ENCODE assay signal across 8 cellular contexts in the genomic region with DNA sequence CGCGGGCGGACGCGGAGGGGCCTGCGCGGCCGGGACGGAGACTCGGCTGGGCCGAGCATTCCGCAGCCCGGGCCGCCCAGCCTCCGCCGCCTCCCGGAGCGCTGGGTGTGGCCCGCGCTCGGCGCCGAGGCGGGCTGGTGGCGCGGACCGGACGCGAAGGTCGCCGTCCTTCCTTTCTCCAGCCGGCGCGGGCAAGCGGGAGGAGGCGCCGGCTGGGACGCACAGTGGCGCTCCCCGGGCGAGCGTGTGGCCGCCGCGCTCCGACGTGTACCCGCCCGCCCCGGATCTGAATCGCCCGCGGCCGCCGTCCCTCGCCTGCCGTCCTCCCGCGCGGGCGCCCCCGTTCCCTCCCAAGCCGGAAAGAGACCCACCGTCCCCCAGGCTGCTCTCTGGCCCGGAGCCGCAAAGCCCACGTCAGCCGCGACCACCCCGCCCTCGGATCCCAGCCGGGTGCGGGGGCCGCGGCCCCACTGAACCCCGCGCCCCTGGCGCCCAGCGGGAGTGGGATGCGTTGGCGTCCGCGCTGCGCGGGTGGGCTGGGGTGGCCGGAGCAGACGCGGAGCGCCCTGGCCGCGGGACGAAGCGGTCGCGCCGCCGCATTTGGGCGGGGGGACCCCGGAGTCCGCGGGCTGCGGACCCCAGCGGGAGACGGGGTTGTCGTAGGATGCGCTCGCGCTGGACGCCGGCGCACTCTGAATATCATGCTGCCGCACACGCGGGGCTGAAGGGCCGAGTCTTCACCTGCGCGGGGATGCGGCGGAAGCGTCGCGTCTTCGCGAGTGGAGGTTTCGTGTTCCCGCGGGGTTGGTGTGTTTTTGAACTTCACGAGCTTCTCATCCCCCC. TPM values are rescaled to one million over a fixed set of nuclear protein-coding genes. Genes with fewer than 3 reads are reported as not detected.
A peak's percentile ranks its signal among the peaks of the same experiment; 100 is the strongest.
DNase-seq lines count a peak whose midpoint lies in the region; FAIRE-seq and TF ChIP-seq lines count a peak whose summit lies in the region.

No MANE protein-coding gene starts in this region.

- no peak for TF ChIP-seq CTCF in epithelial cell of esophagus (IDR thresholded peaks at IDR 0.05; ENCODE audit: insufficient read depth, low read depth, low read length, missing control alignments)
- TF ChIP-seq CTCF in thyroid gland (IDR thresholded peaks at IDR 0.05) = no peak

- peak overlapping the region; percentile 24 for H3K9ac ChIP-seq in muscle layer of colon (ENCODE audit: low read length)

- H3K4me3 ChIP-seq in epithelial cell of esophagus (ENCODE audit: low read length) = peak overlapping the region; percentile 49
- peak overlapping the region; percentile 53 to 71 for H3K4me3 ChIP-seq in muscle layer of colon (ENCODE audit: low read depth in 1 of 2, low read length in 2 of 2)
- peak overlapping the region; percentile 89 to 92 (median 91) for H3K4me3 ChIP-seq in thyroid gland (replicated peaks in 1 of 3)

- no peak for FAIRE-seq in H54 (lab: Jason Lieb, UNC)

- intact Hi-C loops in thyroid gland (cut with DNase I) = no loop called here

- 1 to 2% methylated on average over 18 to 25 of the region's 128 CpGs for WGBS in thyroid gland, 2 donors

- H3K27ac ChIP-seq in muscle layer of colon (ENCODE audit: low read depth, low read length) = peak overlapping the region; percentile 79
- H3K27ac ChIP-seq in thyroid gland = peak overlapping the region; percentile 85 to 91 (median 91)

- H3K4me1 ChIP-seq in muscle layer of colon (ENCODE audit: insufficient read depth, low read length) = peaks cover 28% of the 10 kb centered on the region
- peaks cover 20 to 28% of the 10 kb centered on the region in 2 donors for H3K4me1 ChIP-seq in thyroid gland

- H3K27me3 ChIP-seq in muscle layer of colon (ENCODE audit: control insufficient read depth in 1 of 2, insufficient read depth in 2 of 2, low read length in 2 of 2) = no peaks in the 10 kb centered on the region
- no peaks in the 10 kb centered on the region for H3K27me3 ChIP-seq in thyroid gland

- H3K9me3 ChIP-seq in muscle layer of colon (ENCODE audit: low read length) = no peaks in the 10 kb centered on the region
- H3K9me3 ChIP-seq in thyroid gland = no peaks in the 10 kb centered on the region

- 0 out of 2 replicates have a peak, but pooled peaks have one; percentile 42 for TF ChIP-seq POLR2A in H54 (IDR thresholded peaks at IDR 0.05; ENCODE audit: low read depth, low read length)
- no peak for TF ChIP-seq POLR2A in thyroid gland (IDR thresholded peaks at IDR 0.05)

- H3K36me3 ChIP-seq in muscle layer of colon (ENCODE audit: insufficient read depth, low read length) (no peaks in the 10 kb centered on the region), thyroid gland (no peaks in the 10 kb centered on the region)

- DNase-seq in NCI-H1417 (lab: John Stamatoyannopoulos, UW) = peak; percentile 31 to 58 (median 44)
- no peak for DNase-seq in NCI-H1417 treated with DMSO at 0.1 percent for 48 hours (lab: John Stamatoyannopoulos, UW)
- DNase-seq in H54 (ENCODE audit: insufficient read length, low spot score) = no peak
- DNase-seq in M059J (ENCODE audit: low read depth) = peak; percentile 50
- DNase-seq in activated CD8-positive, alpha-beta memory T cell treated with anti-CD3 and anti-CD28 coated beads for 24 hours = peak; percentile 66
- DNase-seq in epithelial cell of esophagus (ENCODE audit: low read depth) = peak; percentile 52
- peak; percentile 47 to 57 for DNase-seq in thyroid gland

RNA-seq across cellular contexts. Expression of a gene that starts 0.7 kb away (rescaled TPM):
- total RNA-seq in M059J (2014; rRNA removed; shearing (Covaris generic)) = 180 and 223 TPM in 2 replicates
- 100 to 1,000 TPM in 1 of 4 donors, 10 to 100 TPM in 3; 41.7 to 101 (median 73.3) TPM for total RNA-seq in thyroid gland

Comparison
In these comparisons a context has a peak if more than half of its experiments do, and no peak if none do; other contexts are left out.
1. DNase-seq: peak in NCI-H1417 (3 of 3), M059J (single experiment), activated CD8-positive, alpha-beta memory T cell treated with anti-CD3 and anti-CD28 coated beads for 24 hours (single experiment), epithelial cell of esophagus (single experiment) and thyroid gland (2 of 2); none in NCI-H1417 treated with DMSO at 0.1 percent for 48 hours (single experiment) and H54 (single experiment).
2. Peak in every context shown above with its lines, with median percentiles within 50 percentile points of each other: H3K4me3 ChIP-seq.